12 cellular contexts compared by ENCODE assay signal in the genomic region with DNA sequence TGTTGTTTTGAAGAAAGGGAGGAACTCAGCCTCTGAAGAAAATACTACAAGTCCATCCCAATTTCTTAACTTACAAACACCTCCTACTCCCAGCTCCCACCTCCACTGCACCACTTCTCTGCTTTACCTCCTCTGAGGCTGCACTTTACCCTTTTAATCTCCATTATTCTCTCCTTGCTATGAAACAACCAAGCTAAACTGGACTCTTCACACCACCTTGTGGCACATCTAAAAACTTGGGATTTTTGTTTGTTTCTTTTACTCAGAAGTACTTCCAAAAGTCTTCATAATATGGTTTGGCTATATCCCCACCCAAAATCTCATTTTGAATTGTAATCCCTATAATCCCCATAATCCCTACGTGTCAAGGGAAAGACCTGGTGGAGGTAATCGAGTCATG.
DNase-seq lines count a peak whose midpoint lies in the region; ATAC-seq and TF ChIP-seq lines count a peak whose summit lies in the region.
"Had no signal": no experiment of that assay in that cellular context is flagged by ENCODE, and none has a peak within 500 bp of the region (broad histone marks: within the 10 kb centered on the region; RNA-seq: fewer than 3 reads in every experiment).

No MANE protein-coding gene starts in this region.

- TF ChIP-seq CTCF in nephron (IDR thresholded peaks at IDR 0.05; ENCODE audit: unreplicated experiment in 3 of 3): peak; percentile 13 to 46 (median 20)

- H3K9me3 Mint-ChIP-seq in nephron: no peaks in the 10 kb centered on the region

- DNase-seq in GM03348 (ENCODE audit: low spot score) (peak; percentile 54), NAMALWA (ENCODE audit: low spot score) (peak; percentile 46), dermis blood vessel endothelial cell (peak; percentile 63), NCI-H2107 treated with DMSO at 0.1 percent for 48 hours (lab: John Stamatoyannopoulos, UW; ENCODE audit: unreplicated experiment) (no peak), SKM-1 treated with dmso at 0.1 percent for 144 hours (lab: John Stamatoyannopoulos, UW; ENCODE audit: unreplicated experiment) (no peak)
- DNase-seq: amygdala; sigmoid colon; stimulated activated naive CD4-positive, alpha-beta T cell had no signal

- ATAC-seq in HG03469 (IDR thresholded peaks at IDR 0.05; ENCODE audit: unreplicated experiment) (no peak), GM18511 (IDR thresholded peaks at IDR 0.05; ENCODE audit: unreplicated experiment) (no peak)
- ATAC-seq: activated CD4-positive, CD25-positive, alpha-beta regulatory T cell treated with anti-CD3 and anti-CD28 coated beads, Interleukin-2, amount 50 U/mL, for 24 hours had no signal

- H3K27me3 Mint-ChIP-seq in nephron (ENCODE audit: low read depth): peaks cover 4% of the 10 kb centered on the region

- H3K36me3 Mint-ChIP-seq in nephron (ENCODE audit: low read depth): no peaks in the 10 kb centered on the region

- no peak overlapping the region for H3K4me3 Mint-ChIP-seq in nephron

- H3K27ac Mint-ChIP-seq in nephron: peak overlapping the region; percentile 50 to 61 (median 59)

- H3K4me1 Mint-ChIP-seq in nephron: peaks cover 50% of the 10 kb centered on the region

Comparison
In these comparisons a context has a peak if more than half of its experiments do, and no peak if none do; other contexts are left out.
1. DNase-seq: peak in GM03348 (single experiment), NAMALWA (single experiment) and dermis blood vessel endothelial cell (single experiment); none in NCI-H2107 treated with DMSO at 0.1 percent for 48 hours (single experiment) and SKM-1 treated with dmso at 0.1 percent for 144 hours (single experiment).